8 cellular contexts compared by ENCODE assay signal in genomic region chr15:52183562-52184173, GRCh38. TPM values are rescaled to one million over a fixed set of nuclear protein-coding genes. Genes with fewer than 3 reads are reported as not detected.
DNase-seq lines count a peak whose midpoint lies in the region; TF ChIP-seq lines count a peak whose summit lies in the region.

No MANE protein-coding gene starts in this region.

- TF ChIP-seq POLR2A in suprapubic skin (IDR thresholded peaks at IDR 0.05): no peak

- peaks cover 1% of the 10 kb centered on the region for H3K36me3 Mint-ChIP-seq in activated CD4-positive, alpha-beta memory T cell treated with anti-CD3 and anti-CD28 coated beads for 36 hours

- H3K27ac Mint-ChIP-seq in activated CD4-positive, alpha-beta memory T cell treated with anti-CD3 and anti-CD28 coated beads for 36 hours: no peak overlapping the region

- no peak overlapping the region for H3K27ac ChIP-seq in suprapubic skin

- POLR2A ChIA-PET in activated CD4-positive, alpha-beta memory T cell treated with anti-CD3 and anti-CD28 coated beads for 36 hours (lab: Charles Lee): no interaction called here

- peaks cover 13% of the 10 kb centered on the region for H3K4me1 ChIP-seq in suprapubic skin

- CTCF ChIA-PET in activated CD4-positive, alpha-beta memory T cell treated with anti-CD3 and anti-CD28 coated beads for 36 hours (lab: Charles Lee): interaction anchor here (0.6 to 2.5 kb wide), 15 partner anchors 9 to 247 kb away, joined by 3 to 17 read pairs (median 4); no protein-coding TSS in a partner anchor

- no peak for TF ChIP-seq EP300 in suprapubic skin (IDR thresholded peaks at IDR 0.05)

- TF ChIP-seq CTCF in suprapubic skin (IDR thresholded peaks at IDR 0.05): peak in 1 of 2 donors; percentile 53

- H3K27me3 ChIP-seq in H7 (ENCODE audit: control insufficient read depth, insufficient read depth, low read length) (peaks cover 11% of the 10 kb centered on the region), suprapubic skin (no peaks in the 10 kb centered on the region)

- no peak overlapping the region for H3K4me3 Mint-ChIP-seq in activated CD4-positive, alpha-beta memory T cell treated with anti-CD3 and anti-CD28 coated beads for 36 hours

- peaks cover 3% of the 10 kb centered on the region for H3K9me3 Mint-ChIP-seq in activated CD4-positive, alpha-beta memory T cell treated with anti-CD3 and anti-CD28 coated beads for 36 hours

- H3K4me3 ChIP-seq in H7 (ENCODE audit: insufficient read depth, low read depth, low read length): no peak overlapping the region
- no peak overlapping the region for H3K4me3 ChIP-seq in suprapubic skin

- 55% methylated on average over 2 of the region's 2 CpGs for WGBS in suprapubic skin

- no peaks in the 10 kb centered on the region for H3K9me3 ChIP-seq in suprapubic skin

- H3K36me3 ChIP-seq in H7 (replicated peaks; ENCODE audit: control insufficient read depth, insufficient read depth, low read length) (no peaks in the 10 kb centered on the region), suprapubic skin (no peaks in the 10 kb centered on the region)

- peaks cover 15% of the 10 kb centered on the region for H3K4me1 Mint-ChIP-seq in activated CD4-positive, alpha-beta memory T cell treated with anti-CD3 and anti-CD28 coated beads for 36 hours (ENCODE audit: low read depth)

- DNase-seq in CD1c-positive myeloid dendritic cell (ENCODE audit: extremely low spot score): peak; percentile 16
- DNase-seq in H7: peak; percentile 68
- peak; percentile 44 for DNase-seq in activated CD4-positive, alpha-beta memory T cell treated with anti-CD3 and anti-CD28 coated beads for 36 hours
- peak; percentile 0 for DNase-seq in kidney glomerular epithelial cell (lab: John Stamatoyannopoulos, UW)
- DNase-seq in pons (ENCODE audit: low spot score): no peak
- no peak for DNase-seq in cortex of kidney (lab: John Stamatoyannopoulos, UW)
- DNase-seq in effector CD4-positive, alpha-beta T cell: no peak
- DNase-seq in suprapubic skin (ENCODE audit: low spot score in 2 of 2): no peak

- intact Hi-C loops in activated CD4-positive, alpha-beta memory T cell treated with anti-CD3 and anti-CD28 coated beads for 36 hours (cut with micrococcal nuclease): no loop called here

- no peaks in the 10 kb centered on the region for H3K27me3 Mint-ChIP-seq in activated CD4-positive, alpha-beta memory T cell treated with anti-CD3 and anti-CD28 coated beads for 36 hours

RNA-seq across cellular contexts. Expression of gene GNB5, which starts 7.5 kb away (rescaled TPM):
- total RNA-seq in H7 (2014; rRNA removed; shearing (Covaris generic)): 23.9 and 28.6 TPM in 2 replicates
- 10 to 100 TPM; 24.0 to 25.1 TPM for total RNA-seq in activated CD4-positive, alpha-beta memory T cell treated with anti-CD3 and anti-CD28 coated beads for 36 hours
- 10 to 100 TPM; 17.1 to 30.8 (median 24.9) TPM for total RNA-seq in suprapubic skin

Comparison
In these comparisons a context has a peak if more than half of its experiments do, and no peak if none do; other contexts are left out.
1. DNase-seq: peak in CD1c-positive myeloid dendritic cell (single experiment), H7 (single experiment), activated CD4-positive, alpha-beta memory T cell treated with anti-CD3 and anti-CD28 coated beads for 36 hours (single experiment) and kidney glomerular epithelial cell (single experiment); none in pons (single experiment), cortex of kidney (single experiment), effector CD4-positive, alpha-beta T cell (single experiment) and suprapubic skin (0 of 2).